In genomic region chr14:24145700-24146621, GRCh38 we compare ENCODE assay signal across 1 cellular context.
A peak's percentile ranks its signal among the peaks of the same experiment; 100 is the strongest.
TF ChIP-seq lines count a peak whose summit lies in the region.

PSME2 (minus strand) TSS chr14:24146610; CDS start chr14:24146581, 29 bp downstream.

TF ChIP-seq in HepG2, 621 proteins besides CTCF, POLR2A, EP300 and RAD21 (continued from another document and continues in another):
- TF ChIP-seq MXD1 (CRISPR knock-in tag; IDR thresholded peaks at IDR 0.05) (peak; percentile 95), ZC3H13 (CRISPR knock-in tag; IDR thresholded peaks at IDR 0.05) (no peak), DPF2 (CRISPR knock-in tag; IDR thresholded peaks at IDR 0.05; ENCODE audit: borderline replicate concordance, low read depth) (no peak), CBX1 (IDR thresholded peaks at IDR 0.05; ENCODE audit: low read depth) (no peak), MAFF (IDR thresholded peaks at IDR 0.05; ENCODE audit: low read depth, low read length) (no peak), ZBTB37 (CRISPR knock-in tag; IDR thresholded peaks at IDR 0.05) (no peak; the same call in 1 of the 2 replicates), ZNF460 (CRISPR knock-in tag; IDR thresholded peaks at IDR 0.05; ENCODE audit: borderline replicate concordance) (no peak), SMAD3 (CRISPR knock-in tag; IDR thresholded peaks at IDR 0.05) (no peak; the same call in 1 of the 2 replicates), E2F1 (CRISPR knock-in tag; IDR thresholded peaks at IDR 0.05) (no peak), CCDC6 (CRISPR knock-in tag; IDR thresholded peaks at IDR 0.05) (no peak), MXI1 (IDR thresholded peaks at IDR 0.05; ENCODE audit: borderline replicate concordance, low read depth, low read length) (peak; percentile 97; the same call in 2 of the 3 replicates), ZNF773 (CRISPR knock-in tag; IDR thresholded peaks at IDR 0.05; ENCODE audit: borderline replicate concordance) (no peak), GLI4 (CRISPR knock-in tag; IDR thresholded peaks at IDR 0.05; ENCODE audit: borderline replicate concordance) (no peak; the same call in 1 of the 2 replicates), ZC3H4 (CRISPR knock-in tag; IDR thresholded peaks at IDR 0.05; ENCODE audit: borderline replicate concordance) (no peak), ATF4 (CRISPR knock-in tag; IDR thresholded peaks at IDR 0.05) (no peak), ZNF850 (CRISPR knock-in tag; conservative IDR thresholded peaks at IDR 0.05) (no peak), AKAP8 (CRISPR knock-in tag; IDR thresholded peaks at IDR 0.05) (no peak; the same call in 1 of the 2 replicates), ZNF124 (CRISPR knock-in tag; IDR thresholded peaks at IDR 0.05) (no peak; the same call in 1 of the 2 replicates), TAF1 (CRISPR knock-in tag; IDR thresholded peaks at IDR 0.05) (peak; percentile 70; the same call in 1 of the 2 replicates), PHF20 (CRISPR knock-in tag; IDR thresholded peaks at IDR 0.05) (no peak), TRIM22 (IDR thresholded peaks at IDR 0.05) (no peak), ZNF292 (CRISPR knock-in tag; IDR thresholded peaks at IDR 0.05; ENCODE audit: borderline replicate concordance, low read depth) (peak; percentile 77), ZNF790 (CRISPR knock-in tag; IDR thresholded peaks at IDR 0.05; ENCODE audit: borderline replicate concordance) (no peak), ZNF720 (CRISPR knock-in tag; IDR thresholded peaks at IDR 0.05) (no peak; the same call in 1 of the 2 replicates), PBX3 (CRISPR knock-in tag; IDR thresholded peaks at IDR 0.05; ENCODE audit: borderline replicate concordance) (no peak), ZSCAN5A (CRISPR knock-in tag; IDR thresholded peaks at IDR 0.05; ENCODE audit: borderline replicate concordance) (0 out of 2 replicates have a peak, but pooled peaks have one; percentile 11), AHDC1 (CRISPR knock-in tag; IDR thresholded peaks at IDR 0.05; ENCODE audit: borderline replicate concordance) (no peak), ZNF441 (CRISPR knock-in tag; IDR thresholded peaks at IDR 0.05; ENCODE audit: borderline replicate concordance) (no peak), CREB1 (IDR thresholded peaks at IDR 0.05) (no peak), CREB1 (CRISPR knock-in tag; IDR thresholded peaks at IDR 0.05) (no peak), ZNF839 (CRISPR knock-in tag; IDR thresholded peaks at IDR 0.05; ENCODE audit: borderline replicate concordance) (no peak; the same call in 1 of the 2 replicates), CHCHD3 (CRISPR knock-in tag; IDR thresholded peaks at IDR 0.05) (no peak; the same call in 1 of the 2 replicates), ZNF136 (CRISPR knock-in tag; IDR thresholded peaks at IDR 0.05; ENCODE audit: low read depth) (peak; percentile 83; the same call in 1 of the 2 replicates), RARA (CRISPR knock-in tag; IDR thresholded peaks at IDR 0.05) (no peak), ZNF788 (CRISPR knock-in tag; IDR thresholded peaks at IDR 0.05; ENCODE audit: borderline replicate concordance) (0 out of 2 replicates have a peak, but pooled peaks have one; percentile 21), FOXP1 (IDR thresholded peaks at IDR 0.05) (no peak), FOXP1 (CRISPR knock-in tag; IDR thresholded peaks at IDR 0.05) (no peak), NFATC3 (CRISPR knock-in tag; IDR thresholded peaks at IDR 0.05) (no peak), CBX2 (IDR thresholded peaks at IDR 0.05; ENCODE audit: low read depth, low read length) (no peak), CBX2 (CRISPR knock-in tag; IDR thresholded peaks at IDR 0.05; ENCODE audit: low read depth) (0 out of 2 replicates have a peak, but pooled peaks have one; percentile 53), TERF1 (CRISPR knock-in tag; IDR thresholded peaks at IDR 0.05) (no peak), ZNF564 (CRISPR knock-in tag; IDR thresholded peaks at IDR 0.05) (no peak), MIER3 (CRISPR knock-in tag; IDR thresholded peaks at IDR 0.05; ENCODE audit: borderline replicate concordance) (no peak), ZBTB7B (CRISPR knock-in tag; IDR thresholded peaks at IDR 0.05) (no peak; the same call in 1 of the 2 replicates), ZFP36L2 (CRISPR knock-in tag; IDR thresholded peaks at IDR 0.05) (peak; percentile 78; the same call in 1 of the 2 replicates), NR2C2 (CRISPR knock-in tag; IDR thresholded peaks at IDR 0.05; ENCODE audit: borderline replicate concordance) (no peak), NFIC (IDR thresholded peaks at IDR 0.05; ENCODE audit: low read length) (no peak)
